13 cellular contexts compared by ENCODE assay signal in genomic region chr15:83843511-83843910, GRCh38.
DNase-seq lines count a peak whose midpoint lies in the region; ATAC-seq and TF ChIP-seq lines count a peak whose summit lies in the region.
"Had no signal": no experiment of that assay in that cellular context is flagged by ENCODE, and none has a peak within 500 bp of the region (broad histone marks: within the 10 kb centered on the region; RNA-seq: fewer than 3 reads in every experiment).

No MANE protein-coding gene starts in this region.

- TF ChIP-seq CTCF in mammary epithelial cell (conservative IDR thresholded peaks at IDR 0.05 in 1 of 2, IDR thresholded peaks at IDR 0.05 in 1 of 2; ENCODE audit: extremely low read depth in 1 of 2, insufficient read depth in 1 of 2, low read depth in 1 of 2, low read length in 2 of 2) = no peak
- no peak for TF ChIP-seq CTCF in gastroesophageal sphincter (IDR thresholded peaks at IDR 0.05)
- no peak for TF ChIP-seq CTCF in sigmoid colon (IDR thresholded peaks at IDR 0.05)
- no peak for TF ChIP-seq CTCF in gastrocnemius medialis (IDR thresholded peaks at IDR 0.05 in 4 of 5, conservative IDR thresholded peaks at IDR 0.05 in 1 of 5)

- TF ChIP-seq POLR2A in gastroesophageal sphincter (IDR thresholded peaks at IDR 0.05) = no peak
- no peak for TF ChIP-seq POLR2A in sigmoid colon (IDR thresholded peaks at IDR 0.05)
- no peak for TF ChIP-seq POLR2A in gastrocnemius medialis (IDR thresholded peaks at IDR 0.05)

- H3K9me3 ChIP-seq in mammary epithelial cell (replicated peaks; ENCODE audit: insufficient read depth, low read length) (no peaks in the 10 kb centered on the region), gastroesophageal sphincter (no peaks in the 10 kb centered on the region), sigmoid colon (no peaks in the 10 kb centered on the region), gastrocnemius medialis (no peaks in the 10 kb centered on the region)
- H3K9me3 ChIP-seq: SK-N-SH had no signal

- H3K36me3 ChIP-seq in mammary epithelial cell (ENCODE audit: insufficient read depth, low read length) (no peaks in the 10 kb centered on the region), gastroesophageal sphincter (no peaks in the 10 kb centered on the region), sigmoid colon (no peaks in the 10 kb centered on the region), gastrocnemius medialis (no peaks in the 10 kb centered on the region)

- dilution Hi-C loops in mammary epithelial cell (cut with HindIII; ENCODE audit: low sequenced_read_pairs) = no loop called here

- TF ChIP-seq EP300 in gastroesophageal sphincter (IDR thresholded peaks at IDR 0.05) (no peak), sigmoid colon (IDR thresholded peaks at IDR 0.05) (no peak)

- 23% methylated on average over 4 of the region's 4 CpGs for WGBS in mammary epithelial cell (ENCODE audit: low coverage, missing lambda C conversion rate)
- WGBS in gastroesophageal sphincter (ENCODE audit: low coverage in 1 of 2), 2 donors = 21 to 29% methylated on average over 1 to 2 of the region's 4 CpGs
- 73 to 75% methylated on average over 4 of the region's 4 CpGs for WGBS in sigmoid colon, 2 donors

- ATAC-seq in gastroesophageal sphincter = peak; percentile 65
- no peak for ATAC-seq in gastrocnemius medialis

- H3K27me3 ChIP-seq in mammary epithelial cell (ENCODE audit: insufficient read depth, low read length) (no peaks in the 10 kb centered on the region), gastroesophageal sphincter (no peaks in the 10 kb centered on the region), sigmoid colon (no peaks in the 10 kb centered on the region), gastrocnemius medialis (no peaks in the 10 kb centered on the region)

- no peak overlapping the region for H3K9ac ChIP-seq in mammary epithelial cell (ENCODE audit: insufficient read depth, low read length)
- H3K9ac ChIP-seq: SK-N-SH had no signal

- no peak overlapping the region for H3K4me3 ChIP-seq in mammary epithelial cell (replicated peaks in 1 of 3; ENCODE audit: insufficient read depth in 1 of 3, low read depth in 2 of 3, low read length in 3 of 3)
- H3K4me3 ChIP-seq in gastroesophageal sphincter = no peak overlapping the region
- no peak overlapping the region for H3K4me3 ChIP-seq in sigmoid colon
- H3K4me3 ChIP-seq in gastrocnemius medialis = no peak overlapping the region

- DNase-seq in GM04503 (ENCODE audit: low read depth) = peak; percentile 2
- DNase-seq in mammary epithelial cell = peak; percentile 43
- peak; percentile 73 for DNase-seq in sigmoid colon
- DNase-seq in ecto neural progenitor cell (ENCODE audit: low spot score) = no peak
- no peak for DNase-seq in gastrocnemius medialis
- DNase-seq in activated naive CD4-positive, alpha-beta T cell treated with anti-CD3 and anti-CD28 coated beads, Interleukin-2, amount 50 U/mL, for 16 hours = no peak
- DNase-seq in epidermal melanocyte (ENCODE audit: insufficient read length, low spot score) = no peak
- DNase-seq: activated CD4-positive, alpha-beta T cell treated with anti-CD3 and anti-CD28 coated beads, Interleukin-2, amount 10 ng/mL, durations not matched to agents 24 days and 14 days; central memory CD4-positive, alpha-beta T cell; NCI-H187 treated with DMSO at 0.1 percent for 48 hours; NCI-H526; SK-N-SH had no signal

- BruUV-seq in mammary epithelial cell (replicated peaks; lab: Mats Ljungman, UMichigan) = no TSS peak

- CTCF ChIA-PET in mammary epithelial cell (lab: Charles Lee; ENCODE audit: low non-redundant PET) = no interaction called here

- H3K79me2 ChIP-seq in mammary epithelial cell (ENCODE audit: insufficient read depth, low read length) = no peaks in the 10 kb centered on the region

- H2AFZ ChIP-seq in mammary epithelial cell (ENCODE audit: low read depth, low read length) = peak overlapping the region; percentile 18

- no peak overlapping the region for H3K4me2 ChIP-seq in mammary epithelial cell (ENCODE audit: insufficient read depth, low read depth, low read length)
- H3K4me2 ChIP-seq: SK-N-SH had no signal

- peak overlapping the region; percentile 42 for H3K27ac ChIP-seq in mammary epithelial cell (ENCODE audit: insufficient read depth, low read depth, low read length)
- peak overlapping the region; percentile 36 to 79 (median 74) for H3K27ac ChIP-seq in gastroesophageal sphincter
- peak overlapping the region; percentile 55 to 80 (median 74) for H3K27ac ChIP-seq in sigmoid colon
- H3K27ac ChIP-seq in gastrocnemius medialis = no peak overlapping the region

- H3K4me1 ChIP-seq in mammary epithelial cell (ENCODE audit: insufficient read depth, low read length) (peaks cover 32% of the 10 kb centered on the region), gastroesophageal sphincter (peaks cover 11 to 52% (median 32%) of the 10 kb centered on the region in 3 donors), sigmoid colon (peaks cover 0 to 59% (median 47%) of the 10 kb centered on the region in 4 donors), gastrocnemius medialis (peaks cover 0 to 5% of the 10 kb centered on the region in 2 donors)

- in situ Hi-C loops in mammary epithelial cell (cut with MboI; ENCODE audit: low sequenced_read_pairs in 2 of 2) = no loop called here
- in situ Hi-C loops in gastrocnemius medialis (cut with MboI; ENCODE audit: low sequenced_read_pairs in 4 of 4) = no loop called here

- no peaks in the 10 kb centered on the region for H4K20me1 ChIP-seq in mammary epithelial cell (ENCODE audit: insufficient read depth, low read length)

- intact Hi-C loops in mammary epithelial cell (cut with micrococcal nuclease) = no loop called here
- intact Hi-C loops in sigmoid colon (cut with DNase I) = no loop called here
- intact Hi-C loops in gastrocnemius medialis (cut with DNase I; ENCODE audit: low total_unique reads) = no loop called here

Comparison
In these comparisons a context has a peak if more than half of its experiments do, and no peak if none do; other contexts are left out.
1. DNase-seq: peak in GM04503 (single experiment), mammary epithelial cell (single experiment) and sigmoid colon (single experiment); none in ecto neural progenitor cell (single experiment), gastrocnemius medialis (0 of 2), activated naive CD4-positive, alpha-beta T cell treated with anti-CD3 and anti-CD28 coated beads, Interleukin-2, amount 50 U/mL, for 16 hours (single experiment) and epidermal melanocyte (single experiment).
2. H3K27ac ChIP-seq: peak in mammary epithelial cell (single experiment), gastroesophageal sphincter (4 of 4) and sigmoid colon (4 of 4); none in gastrocnemius medialis (0 of 4).